8 cellular contexts compared by ENCODE assay signal in the genomic region with DNA sequence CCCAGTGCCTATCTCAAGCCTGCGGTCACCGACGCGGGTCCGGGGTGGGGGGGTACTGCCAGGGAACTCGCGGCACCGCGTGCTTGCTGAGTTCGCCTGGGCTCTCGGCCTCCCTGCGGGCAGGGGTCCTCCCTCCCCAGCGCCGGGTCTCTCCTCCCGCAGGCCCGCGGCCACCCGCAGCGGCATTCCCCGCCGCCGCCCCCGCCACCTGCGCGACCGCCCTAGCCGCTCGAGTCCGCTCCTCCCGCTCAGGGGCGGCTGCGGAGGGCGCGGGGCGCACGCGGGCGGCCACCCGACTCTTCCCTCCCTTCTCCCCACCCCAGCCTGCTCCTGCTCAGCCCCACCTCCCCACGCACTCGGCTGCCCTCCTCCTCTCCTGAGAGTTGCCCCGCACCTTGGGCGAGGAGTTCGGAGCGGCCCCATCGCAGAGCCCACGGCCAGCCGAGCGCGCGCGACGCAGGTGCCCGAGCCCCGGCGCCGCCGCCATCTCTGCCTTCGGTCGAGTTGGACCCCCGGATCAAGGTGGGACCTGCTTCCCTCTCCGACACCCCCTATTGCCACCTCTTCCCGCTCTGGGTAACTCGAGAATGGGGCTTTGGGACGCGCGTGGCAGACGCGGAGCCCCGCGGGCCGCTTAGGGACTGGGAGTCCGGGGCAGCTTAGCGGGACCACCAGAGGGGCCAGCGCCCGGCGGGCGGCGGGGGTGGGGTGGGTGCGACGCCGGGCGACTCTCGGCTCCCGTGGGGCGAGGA.
DNase-seq lines count a peak whose midpoint lies in the region; ATAC-seq and TF ChIP-seq lines count a peak whose summit lies in the region.

No MANE protein-coding gene starts in this region.

- no peak for TF ChIP-seq POLR2A in upper lobe of left lung (IDR thresholded peaks at IDR 0.05)

- no peak overlapping the region for H2BK15ac ChIP-seq in mesendoderm (replicated peaks; ENCODE audit: low read depth)

- no peaks in the 10 kb centered on the region for H3K79me2 ChIP-seq in mesendoderm (ENCODE audit: control insufficient read depth, insufficient read depth, low read length)

- TF ChIP-seq EP300 in upper lobe of left lung (IDR thresholded peaks at IDR 0.05): no peak

- no peak overlapping the region for H2BK5ac ChIP-seq in mesendoderm (ENCODE audit: low read length)

- no peaks in the 10 kb centered on the region for H3K79me1 ChIP-seq in mesendoderm (ENCODE audit: low read length)

- H3K27ac ChIP-seq in duodenal mucosa (ENCODE audit: low read depth, low read length): no peak overlapping the region
- no peak overlapping the region for H3K27ac ChIP-seq in mesendoderm (ENCODE audit: low read depth, low read length)
- H3K27ac ChIP-seq in upper lobe of left lung: peak overlapping the region; percentile 61 to 86 (median 75)

- H3K36me3 Mint-ChIP-seq in activated CD4-positive, alpha-beta T cell treated with anti-CD3 and anti-CD28 coated beads, Interleukin-2, amount 10 ng/mL, durations not matched to agents 24 days and 14 days (ENCODE audit: low read depth): peaks cover 2% of the 10 kb centered on the region

- H3K27me3 ChIP-seq in duodenal mucosa (ENCODE audit: control insufficient read depth in 1 of 2, insufficient read depth in 2 of 2, low read length in 2 of 2): peaks cover 27 to 35% of the 10 kb centered on the region in 2 donors
- peaks cover 31% of the 10 kb centered on the region for H3K27me3 ChIP-seq in mesendoderm (ENCODE audit: insufficient read depth, low read length, poor library complexity)
- H3K27me3 ChIP-seq in upper lobe of left lung: peaks cover 0 to 12% (median 9%) of the 10 kb centered on the region in 4 donors

- WGBS in mesendoderm (ENCODE audit: extremely low coverage, insufficient coverage, low lambda C conversion rate): no CpG with 5 or more reads among the region's 86 CpGs
- 3 to 5% methylated on average over 22 to 57 of the region's 86 CpGs for WGBS in upper lobe of left lung, 2 donors

- peak overlapping the region; percentile 68 for H3K4me2 ChIP-seq in mesendoderm (ENCODE audit: low read length)

- peak overlapping the region; percentile 70 for H3K56ac ChIP-seq in mesendoderm (ENCODE audit: low read length)

- H3K36me3 ChIP-seq in duodenal mucosa (ENCODE audit: control insufficient read depth in 1 of 2, insufficient read depth in 2 of 2, low read length in 2 of 2) (no peaks in the 10 kb centered on the region), mesendoderm (ENCODE audit: control insufficient read depth, insufficient read depth, low read length) (no peaks in the 10 kb centered on the region), upper lobe of left lung (peaks cover 0 to 2% (median 0%) of the 10 kb centered on the region in 4 donors)

- no peaks in the 10 kb centered on the region for H3K9me3 ChIP-seq in duodenal mucosa (ENCODE audit: control insufficient read depth in 1 of 2, low read length in 2 of 2)
- no peaks in the 10 kb centered on the region for H3K9me3 ChIP-seq in upper lobe of left lung

- DNase-seq in activated CD4-positive, alpha-beta T cell treated with anti-CD3 and anti-CD28 coated beads, Interleukin-2, amount 10 ng/mL, durations not matched to agents 24 days and 14 days: no peak
- DNase-seq in activated CD4-positive, alpha-beta T cell treated with anti-CD3 and anti-CD28 coated beads for 4 hours: no peak
- DNase-seq in mesendoderm (no peak), upper lobe of left lung (peak in 1 of 2 donors; percentile 85)

- no peak overlapping the region for H3K18ac ChIP-seq in mesendoderm (ENCODE audit: low read length)

- H2BK120ac ChIP-seq in mesendoderm (ENCODE audit: low read depth, low read length): no peak overlapping the region

- H4K8ac ChIP-seq in mesendoderm (ENCODE audit: low read depth, low read length): no peak overlapping the region

- TF ChIP-seq CTCF in upper lobe of left lung (IDR thresholded peaks at IDR 0.05): no peak

- H3K27me3 Mint-ChIP-seq in activated CD4-positive, alpha-beta T cell treated with anti-CD3 and anti-CD28 coated beads, Interleukin-2, amount 10 ng/mL, durations not matched to agents 24 days and 14 days: peaks cover 40% of the 10 kb centered on the region

- no peak overlapping the region for H3K4ac ChIP-seq in mesendoderm (ENCODE audit: low read depth, low read length)

- H3K23ac ChIP-seq in mesendoderm (ENCODE audit: low read length): no peak overlapping the region

- intact Hi-C loops in activated CD4-positive, alpha-beta T cell treated with anti-CD3 and anti-CD28 coated beads, Interleukin-2, amount 10 ng/mL, durations not matched to agents 24 days and 14 days (cut with micrococcal nuclease): no loop called here

- peak overlapping the region; percentile 53 for H3K4me3 Mint-ChIP-seq in activated CD4-positive, alpha-beta T cell treated with anti-CD3 and anti-CD28 coated beads, Interleukin-2, amount 10 ng/mL, durations not matched to agents 24 days and 14 days

- no peak overlapping the region for H3K27ac Mint-ChIP-seq in activated CD4-positive, alpha-beta T cell treated with anti-CD3 and anti-CD28 coated beads, Interleukin-2, amount 10 ng/mL, durations not matched to agents 24 days and 14 days

- no peak overlapping the region for H3K9ac ChIP-seq in duodenal mucosa (ENCODE audit: low read depth in 1 of 2, low read length in 2 of 2)
- H3K9ac ChIP-seq in mesendoderm (ENCODE audit: low read length): no peak overlapping the region

- peaks cover 5% of the 10 kb centered on the region for H3K4me1 Mint-ChIP-seq in activated CD4-positive, alpha-beta T cell treated with anti-CD3 and anti-CD28 coated beads, Interleukin-2, amount 10 ng/mL, durations not matched to agents 24 days and 14 days

- peak overlapping the region; percentile 15 to 43 for H3K4me3 ChIP-seq in duodenal mucosa (ENCODE audit: low read depth in 1 of 2, low read length in 2 of 2)
- no peak overlapping the region for H3K4me3 ChIP-seq in mesendoderm (ENCODE audit: low read length)
- H3K4me3 ChIP-seq in upper lobe of left lung: peak overlapping the region; percentile 38 to 58 (median 47)

- H3K4me1 ChIP-seq in duodenal mucosa (ENCODE audit: control insufficient read depth in 1 of 2, insufficient read depth in 2 of 2, low read length in 2 of 2) (no peaks in the 10 kb centered on the region), mesendoderm (ENCODE audit: control insufficient read depth, low read depth, low read length) (no peaks in the 10 kb centered on the region), upper lobe of left lung (peaks cover 4 to 13% (median 8%) of the 10 kb centered on the region in 4 donors)

- H3K9me3 Mint-ChIP-seq in activated CD4-positive, alpha-beta T cell treated with anti-CD3 and anti-CD28 coated beads, Interleukin-2, amount 10 ng/mL, durations not matched to agents 24 days and 14 days: peaks cover 4% of the 10 kb centered on the region

- ATAC-seq in upper lobe of left lung (ENCODE audit: low FRiP score in 2 of 2) (peak in 1 of 2 donors; percentile 70), HG03457 (IDR thresholded peaks at IDR 0.05; ENCODE audit: unreplicated experiment) (no peak), GM18867 (IDR thresholded peaks at IDR 0.05; ENCODE audit: unreplicated experiment) (no peak), GM21528 (IDR thresholded peaks at IDR 0.05; ENCODE audit: low FRiP score, unreplicated experiment) (no peak)

- no peak overlapping the region for H2AK5ac ChIP-seq in mesendoderm (ENCODE audit: low read length)

- H4K5ac ChIP-seq in mesendoderm (ENCODE audit: low read length): no peak overlapping the region

Comparison
In these comparisons a context has a peak if more than half of its experiments do, and no peak if none do; other contexts are left out.
1. H3K27ac ChIP-seq: peak in upper lobe of left lung (4 of 4); none in duodenal mucosa (single experiment) and mesendoderm (single experiment).